ENCODE assay signal across 8 cellular contexts in the genomic region with DNA sequence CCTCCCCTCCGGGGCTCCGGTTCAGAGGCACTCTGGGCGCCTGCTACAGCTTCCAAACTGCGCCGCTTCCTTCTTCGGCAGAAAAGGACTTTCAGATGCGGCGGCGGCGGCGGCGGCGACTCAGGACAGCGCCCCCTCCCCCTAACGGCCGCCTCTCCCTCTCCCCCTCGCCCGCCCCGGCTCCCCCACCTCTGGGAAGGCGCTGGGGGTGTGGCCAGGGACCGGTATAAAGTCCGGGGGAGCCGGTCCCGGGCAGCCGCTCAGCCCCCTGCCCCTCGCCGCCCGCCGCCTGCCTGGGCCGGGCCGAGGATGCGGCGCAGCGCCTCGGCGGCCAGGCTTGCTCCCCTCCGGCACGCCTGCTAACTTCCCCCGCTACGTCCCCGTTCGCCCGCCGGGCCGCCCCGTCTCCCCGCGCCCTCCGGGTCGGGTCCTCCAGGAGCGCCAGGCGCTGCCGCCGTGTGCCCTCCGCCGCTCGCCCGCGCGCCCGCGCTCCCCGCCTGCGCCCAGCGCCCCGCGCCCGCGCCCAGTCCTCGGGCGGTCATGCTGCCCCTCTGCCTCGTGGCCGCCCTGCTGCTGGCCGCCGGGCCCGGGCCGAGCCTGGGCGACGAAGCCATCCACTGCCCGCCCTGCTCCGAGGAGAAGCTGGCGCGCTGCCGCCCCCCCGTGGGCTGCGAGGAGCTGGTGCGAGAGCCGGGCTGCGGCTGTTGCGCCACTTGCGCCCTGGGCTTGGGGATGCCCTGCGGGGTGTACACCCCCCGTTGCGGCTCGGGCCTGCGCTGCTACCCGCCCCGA. TPM values are rescaled to one million over a fixed set of nuclear protein-coding genes. Genes with fewer than 3 reads are reported as not detected.
DNase-seq lines count a peak whose midpoint lies in the region; ATAC-seq and TF ChIP-seq lines count a peak whose summit lies in the region.

Gene IGFBP4 (plus strand): TSS at position 255 of the 792 bp plus-strand sequence. CDS start 286 bp downstream, at position 541.

- H3K27ac Mint-ChIP-seq in activated naive CD8-positive, alpha-beta T cell treated with anti-CD3 and anti-CD28 coated beads, Interleukin-2, amount 10 ng/mL, durations not matched to agents 7 days and 5 days = peak within 1 kb of the TSS; percentile 95

- intact Hi-C loops in Right ventricle myocardium inferior (cut with DNase I) = loop anchor here (5.0 kb wide), 1 partner anchor 46 kb away; no protein-coding TSS in a partner anchor
- intact Hi-C loops in ovary (cut with DNase I) = loop anchor here (2.0 to 5.0 kb wide), 6 partner anchors 33 to 114 kb away; no protein-coding TSS in a partner anchor
- intact Hi-C loops in tibial artery (cut with DNase I; ENCODE audit: low total_unique reads) = loop anchor here (5.0 kb wide), 2 partner anchors 89 to 114 kb away; no protein-coding TSS in a partner anchor

- TF ChIP-seq CTCF in DOHH2 (IDR thresholded peaks at IDR 0.05; ENCODE audit: low read depth, low read length, poor library complexity, severe bottlenecking) = no peak
- TF ChIP-seq CTCF in ovary (IDR thresholded peaks at IDR 0.05) = peak in 1 of 3 donors; percentile 47
- TF ChIP-seq CTCF in tibial artery (IDR thresholded peaks at IDR 0.05) = peak; percentile 35 to 50

- peaks cover 8% of the 10 kb centered on the region for H3K36me3 Mint-ChIP-seq in activated naive CD8-positive, alpha-beta T cell treated with anti-CD3 and anti-CD28 coated beads, Interleukin-2, amount 10 ng/mL, durations not matched to agents 7 days and 5 days

- no peaks in the 10 kb centered on the region for H4K20me1 ChIP-seq in DOHH2 (ENCODE audit: control insufficient read depth, insufficient read depth, low read depth, low read length)

- H3K36me3 ChIP-seq in DOHH2 (ENCODE audit: control insufficient read depth, low read length) (no peaks in the 10 kb centered on the region), ovary (no peaks in the 10 kb centered on the region), tibial artery (no peaks in the 10 kb centered on the region)

- TF ChIP-seq POLR2A in ovary (IDR thresholded peaks at IDR 0.05) = peak; percentile 96

- H3K27ac ChIP-seq in DOHH2 (ENCODE audit: low read depth, low read length) (no peak within 1 kb of the TSS), ovary (peak within 1 kb of the TSS; percentile 89 to 98), tibial artery (peak within 1 kb of the TSS; percentile 94)

- WGBS in ovary, 3 donors = 0 to 1% (median 1%) methylated on average over 16 to 98 of the region's 98 CpGs

- H3K4me1 Mint-ChIP-seq in activated naive CD8-positive, alpha-beta T cell treated with anti-CD3 and anti-CD28 coated beads, Interleukin-2, amount 10 ng/mL, durations not matched to agents 7 days and 5 days = peaks cover 40% of the 10 kb centered on the region

- H3K4me2 ChIP-seq in DOHH2 (ENCODE audit: low read length) = peak within 1 kb of the TSS; percentile 45

- H3K79me2 ChIP-seq in DOHH2 (ENCODE audit: control insufficient read depth, low read length) = no peaks in the 10 kb centered on the region

- ATAC-seq in activated naive CD8-positive, alpha-beta T cell treated with anti-CD3 and anti-CD28 coated beads, Interleukin-2, amount 10 ng/mL, durations not matched to agents 7 days and 5 days (ENCODE audit: low read depth) = peak; percentile 77
- ATAC-seq in Right ventricle myocardium inferior = peak; percentile 67

- TF ChIP-seq EP300 in ovary (IDR thresholded peaks at IDR 0.05) = no peak

- DNase-seq in LHCN-M2 (ENCODE audit: low read depth) = peak; percentile 74
- peak; percentile 68 for DNase-seq in SW480 (ENCODE audit: low spot score)
- peak; percentile 86 for DNase-seq in activated naive CD8-positive, alpha-beta T cell treated with anti-CD3 and anti-CD28 coated beads, Interleukin-2, amount 10 ng/mL, durations not matched to agents 7 days and 5 days
- peak; percentile 92 for DNase-seq in Right ventricle myocardium inferior (ENCODE audit: missing footprints)
- DNase-seq in ovary = peak; percentile 91 to 95 (median 92)
- DNase-seq in tibial artery = peak; percentile 79 to 92
- DNase-seq in OCI-M2 (lab: John Stamatoyannopoulos, UW; ENCODE audit: unreplicated experiment) = no peak

- H3K9me3 Mint-ChIP-seq in activated naive CD8-positive, alpha-beta T cell treated with anti-CD3 and anti-CD28 coated beads, Interleukin-2, amount 10 ng/mL, durations not matched to agents 7 days and 5 days = no peaks in the 10 kb centered on the region

- H3K27me3 ChIP-seq in DOHH2 (ENCODE audit: control insufficient read depth, low read length) = peaks cover 66% of the 10 kb centered on the region
- H3K27me3 ChIP-seq in ovary = no peaks in the 10 kb centered on the region
- H3K27me3 ChIP-seq in tibial artery = no peaks in the 10 kb centered on the region

- H3K9me2 ChIP-seq in DOHH2 (replicated peaks; ENCODE audit: control insufficient read depth, low read length) = no peaks in the 10 kb centered on the region

- peaks cover 2% of the 10 kb centered on the region for H3K27me3 Mint-ChIP-seq in activated naive CD8-positive, alpha-beta T cell treated with anti-CD3 and anti-CD28 coated beads, Interleukin-2, amount 10 ng/mL, durations not matched to agents 7 days and 5 days

- POLR2A ChIA-PET in activated naive CD8-positive, alpha-beta T cell treated with anti-CD3 and anti-CD28 coated beads, Interleukin-2, amount 10 ng/mL, durations not matched to agents 7 days and 5 days (lab: Charles Lee) = interaction anchor here (0.6 to 2.5 kb wide), 15 partner anchors 17 to 120 kb away, joined by 3 to 21 read pairs (median 4); partner anchors contain the start of gene TOP2A

- H3K4me1 ChIP-seq in DOHH2 (ENCODE audit: control insufficient read depth, low read length) (peaks cover 7% of the 10 kb centered on the region), ovary (ENCODE audit: insufficient read depth) (peaks cover 20% of the 10 kb centered on the region), tibial artery (peaks cover 0 to 57% (median 44%) of the 10 kb centered on the region in 4 donors)

- no peaks in the 10 kb centered on the region for H3F3A ChIP-seq in DOHH2 (ENCODE audit: control insufficient read depth, insufficient read depth)

- H3K4me3 Mint-ChIP-seq in activated naive CD8-positive, alpha-beta T cell treated with anti-CD3 and anti-CD28 coated beads, Interleukin-2, amount 10 ng/mL, durations not matched to agents 7 days and 5 days = peak within 1 kb of the TSS; percentile 89

- H3K4me3 ChIP-seq in DOHH2 (ENCODE audit: low read length) = no peak within 1 kb of the TSS
- peak within 1 kb of the TSS; percentile 74 for H3K4me3 ChIP-seq in ovary
- H3K4me3 ChIP-seq in tibial artery = peak within 1 kb of the TSS; percentile 59 to 67

- H3K9me3 ChIP-seq in DOHH2 (ENCODE audit: control insufficient read depth, insufficient read depth, low read length) (no peaks in the 10 kb centered on the region), ovary (no peaks in the 10 kb centered on the region), tibial artery (no peaks in the 10 kb centered on the region)

RNA-seq across cellular contexts. Expression of gene IGFBP4, which starts in this region (rescaled TPM):
- total RNA-seq in LHCN-M2 (2014; rRNA removed) (47.5 and 55.3 TPM in 2 replicates), Right ventricle myocardium inferior (228 TPM), ovary (1,000 to 10,000 TPM in 5 of 7 donors, 100 to 1,000 TPM in 2; 457 to 3,447 (median 1,460) TPM)
- polyA plus RNA-seq in LHCN-M2 (2012) = 553 TPM
- total RNA-seq in activated naive CD8-positive, alpha-beta T cell treated with anti-CD3 and anti-CD28 coated beads, Interleukin-2, amount 10 ng/mL, durations not matched to agents 7 days and 5 days = 10 to 100 TPM; 12.2 to 13.2 TPM
- polyA plus RNA-seq in ovary = 100 to 1,000 TPM; 634 to 809 TPM
